Comparison of ENCODE assay signal across 1 cellular context in genomic region chr2:207090389-207090788, GRCh38.
TF ChIP-seq lines count a peak whose summit lies in the region.

No MANE protein-coding gene starts in this region.

TF ChIP-seq in SK-N-SH, 30 proteins besides CTCF, POLR2A, EP300 and RAD21 (continued from another document):
- TF ChIP-seq ZBTB33 (IDR thresholded peaks at IDR 0.05; ENCODE audit: borderline replicate concordance, low read depth) = no peak
